ENCODE assay signal across 12 cellular contexts in genomic region chr10:11195017-11195586, GRCh38.
A peak's percentile ranks its signal among the peaks of the same experiment; 100 is the strongest.
DNase-seq lines count a peak whose midpoint lies in the region; ATAC-seq and TF ChIP-seq lines count a peak whose summit lies in the region.
"Had no signal": no experiment of that assay in that cellular context is flagged by ENCODE, and none has a peak within 500 bp of the region (broad histone marks: within the 10 kb centered on the region; RNA-seq: fewer than 3 reads in every experiment).

No MANE protein-coding gene starts in this region.

- no peaks in the 10 kb centered on the region for H3K27me3 Mint-ChIP-seq in activated CD4-positive, alpha-beta T cell treated with anti-CD3 and anti-CD28 coated beads for 36 hours

- peaks cover 97% of the 10 kb centered on the region for H3K4me1 Mint-ChIP-seq in activated CD4-positive, alpha-beta T cell treated with anti-CD3 and anti-CD28 coated beads for 36 hours

- no peaks in the 10 kb centered on the region for H3K9me3 Mint-ChIP-seq in activated CD4-positive, alpha-beta T cell treated with anti-CD3 and anti-CD28 coated beads for 36 hours (ENCODE audit: low read depth)

- H3K27ac ChIP-seq in right cardiac atrium (ENCODE audit: low read length) = peak overlapping the region; percentile 9
- H3K27ac ChIP-seq: A549 had no signal

- H3K4me3 Mint-ChIP-seq in activated CD4-positive, alpha-beta T cell treated with anti-CD3 and anti-CD28 coated beads for 36 hours = no peak overlapping the region

- TF ChIP-seq POLR2A in erythroblast (IDR thresholded peaks at IDR 0.05; ENCODE audit: low read length) = no peak

- H3K27me3 ChIP-seq in right cardiac atrium (ENCODE audit: control insufficient read depth, insufficient read depth) = no peaks in the 10 kb centered on the region

- POLR2A ChIA-PET in activated CD4-positive, alpha-beta T cell treated with anti-CD3 and anti-CD28 coated beads for 36 hours (lab: Charles Lee) = no interaction called here

- H3K36me3 Mint-ChIP-seq in activated CD4-positive, alpha-beta T cell treated with anti-CD3 and anti-CD28 coated beads for 36 hours (ENCODE audit: low read depth) = peaks cover 88% of the 10 kb centered on the region

- CTCF ChIA-PET in activated CD4-positive, alpha-beta T cell treated with anti-CD3 and anti-CD28 coated beads for 36 hours (lab: Charles Lee) = interaction anchor here (1.2 kb wide), 1 partner anchor 11 kb away, joined by 3 read pairs; no protein-coding TSS in a partner anchor

- H3K4me1 ChIP-seq in right cardiac atrium (ENCODE audit: control insufficient read depth, insufficient read depth, low read length) = peaks cover 25% of the 10 kb centered on the region
- H3K4me1 ChIP-seq: A549 had no signal

- ATAC-seq in activated CD4-positive, alpha-beta T cell treated with anti-CD3 and anti-CD28 coated beads for 36 hours = peak; percentile 11
- peak; percentile 27 for ATAC-seq in GM21390 (IDR thresholded peaks at IDR 0.05; ENCODE audit: unreplicated experiment)
- peak; percentile 42 to 65 for ATAC-seq in right cardiac atrium
- ATAC-seq: A549 had no signal

- intact Hi-C loops in activated CD4-positive, alpha-beta T cell treated with anti-CD3 and anti-CD28 coated beads for 36 hours (cut with DNase I, micrococcal nuclease) = no loop called here
- intact Hi-C loops in right cardiac atrium (cut with DNase I) = no loop called here

- WGBS in right cardiac atrium = 51% methylated on average over 6 of the region's 6 CpGs

- no peak overlapping the region for H3K4me3 ChIP-seq in right cardiac atrium (ENCODE audit: low read length)
- H3K4me3 ChIP-seq: A549 had no signal

- H3K27ac Mint-ChIP-seq in activated CD4-positive, alpha-beta T cell treated with anti-CD3 and anti-CD28 coated beads for 36 hours = peak overlapping the region; percentile 85

- no peak for DNase-seq in activated CD4-positive, alpha-beta T cell treated with anti-CD3 and anti-CD28 coated beads for 36 hours
- no peak for DNase-seq in activated CD4-positive, alpha-beta T cell treated with anti-CD3 and anti-CD28 coated beads, Interleukin-2, amount 50 U/mL, for 4 hours
- DNase-seq in NOMO-1 (lab: John Stamatoyannopoulos, UW; ENCODE audit: unreplicated experiment in 2 of 2) = peak; percentile 26 to 38
- no peak for DNase-seq in right cardiac atrium
- no peak for DNase-seq in erythroblast (lab: John Stamatoyannopoulos, UW)
- no peak for DNase-seq in NCI-H748 treated with DMSO at 0.1 percent for 48 hours (lab: John Stamatoyannopoulos, UW)
- no peak for DNase-seq in NCI-H446 (lab: John Stamatoyannopoulos, UW)
- DNase-seq: GOT3; NCI-H510A; stimulated activated CD4-positive, alpha-beta T cell treated with anti-CD3 and anti-CD28 coated beads, Interleukin-15, amount 100 ng/mL, for 24 hours had no signal

- H3K9me3 ChIP-seq in right cardiac atrium (ENCODE audit: control insufficient read depth, low read length) = no peaks in the 10 kb centered on the region
- H3K9me3 ChIP-seq: A549 had no signal

Comparison
In these comparisons a context has a peak if more than half of its experiments do, and no peak if none do; other contexts are left out.
1. DNase-seq: peak in NOMO-1 (2 of 2); none in activated CD4-positive, alpha-beta T cell treated with anti-CD3 and anti-CD28 coated beads for 36 hours (single experiment), activated CD4-positive, alpha-beta T cell treated with anti-CD3 and anti-CD28 coated beads, Interleukin-2, amount 50 U/mL, for 4 hours (0 of 2), right cardiac atrium (0 of 3), erythroblast (0 of 2), NCI-H748 treated with DMSO at 0.1 percent for 48 hours (single experiment) and NCI-H446 (0 of 2).
2. Peak in every context shown above with its lines, with median percentiles within 50 percentile points of each other: ATAC-seq.